In genomic region chr9:127126981-127127380, GRCh38 we compare ENCODE assay signal across 22 cellular contexts. TPM values are rescaled to one million over a fixed set of nuclear protein-coding genes. Genes with fewer than 3 reads are reported as not detected.
DNase-seq lines count a peak whose midpoint lies in the region; ATAC-seq and TF ChIP-seq lines count a peak whose summit lies in the region.
"Had no signal": no experiment of that assay in that cellular context is flagged by ENCODE, and none has a peak within 500 bp of the region (broad histone marks: within the 10 kb centered on the region; RNA-seq: fewer than 3 reads in every experiment).

No MANE protein-coding gene starts in this region.

- TF ChIP-seq CTCF in chondrocyte (IDR thresholded peaks at IDR 0.05), result no peak
- no peak for TF ChIP-seq CTCF in left lung (IDR thresholded peaks at IDR 0.05)
- no peak for TF ChIP-seq CTCF in smooth muscle cell (IDR thresholded peaks at IDR 0.05; ENCODE audit: borderline replicate concordance, insufficient read depth, poor library complexity, severe bottlenecking)
- TF ChIP-seq CTCF in foreskin keratinocyte (conservative IDR thresholded peaks at IDR 0.05), result no peak

- H3K27ac Mint-ChIP-seq in chondrocyte (ENCODE audit: unreplicated experiment), result peak overlapping the region; percentile 49
- no peak overlapping the region for H3K27ac Mint-ChIP-seq in stimulated activated memory B cell treated with anti-CD40 and anti-IgM and Interleukin-4, amounts not matched to agents 10 μg/mL and 1 μg/mL and 100 μg/mL, for 72 hours
- H3K27ac Mint-ChIP-seq: CD14-positive monocyte had no signal

- H3F3A ChIP-seq in smooth muscle cell (ENCODE audit: low read depth), result peaks cover 16% of the 10 kb centered on the region

- no peak overlapping the region for H3K4me3 ChIP-seq in left lung
- H3K4me3 ChIP-seq in smooth muscle cell, result no peak overlapping the region

- H3K36me3 Mint-ChIP-seq in chondrocyte (ENCODE audit: low read depth), result no peaks in the 10 kb centered on the region
- H3K36me3 Mint-ChIP-seq in stimulated activated memory B cell treated with anti-CD40 and anti-IgM and Interleukin-4, amounts not matched to agents 10 μg/mL and 1 μg/mL and 100 μg/mL, for 72 hours, result peaks cover 8% of the 10 kb centered on the region
- H3K36me3 Mint-ChIP-seq: CD14-positive monocyte had no signal

- peaks cover 41% of the 10 kb centered on the region for H3K4me1 Mint-ChIP-seq in chondrocyte (ENCODE audit: low read depth)
- peaks cover 18% of the 10 kb centered on the region for H3K4me1 Mint-ChIP-seq in stimulated activated memory B cell treated with anti-CD40 and anti-IgM and Interleukin-4, amounts not matched to agents 10 μg/mL and 1 μg/mL and 100 μg/mL, for 72 hours

- peak overlapping the region; percentile 1 for H3K4me2 ChIP-seq in smooth muscle cell

- H3K4me3 Mint-ChIP-seq in chondrocyte (ENCODE audit: unreplicated experiment), result no peak overlapping the region
- H3K4me3 Mint-ChIP-seq in stimulated activated memory B cell treated with anti-CD40 and anti-IgM and Interleukin-4, amounts not matched to agents 10 μg/mL and 1 μg/mL and 100 μg/mL, for 72 hours, result no peak overlapping the region
- H3K4me3 Mint-ChIP-seq: CD14-positive monocyte had no signal

- no peaks in the 10 kb centered on the region for H3K9me3 Mint-ChIP-seq in chondrocyte (ENCODE audit: low read depth)
- H3K9me3 Mint-ChIP-seq in stimulated activated memory B cell treated with anti-CD40 and anti-IgM and Interleukin-4, amounts not matched to agents 10 μg/mL and 1 μg/mL and 100 μg/mL, for 72 hours, result no peaks in the 10 kb centered on the region

- no peaks in the 10 kb centered on the region for H3K79me2 ChIP-seq in smooth muscle cell (ENCODE audit: low read depth)

- H3K27me3 ChIP-seq in left lung, result peaks cover 0 to 17% of the 10 kb centered on the region in 2 donors
- no peaks in the 10 kb centered on the region for H3K27me3 ChIP-seq in smooth muscle cell (ENCODE audit: low read depth)
- H3K27me3 ChIP-seq in foreskin keratinocyte, result peaks cover 19% of the 10 kb centered on the region

- no peak overlapping the region for H2AFZ ChIP-seq in smooth muscle cell (ENCODE audit: low read depth)

- H3K36me3 ChIP-seq in left lung (no peaks in the 10 kb centered on the region), smooth muscle cell (ENCODE audit: low read depth) (no peaks in the 10 kb centered on the region)

- no peaks in the 10 kb centered on the region for H4K20me1 ChIP-seq in smooth muscle cell (ENCODE audit: low read depth)

- no peaks in the 10 kb centered on the region for H3K9me3 ChIP-seq in left lung
- H3K9me3 ChIP-seq in smooth muscle cell (replicated peaks; ENCODE audit: low read depth), result no peaks in the 10 kb centered on the region

- H3K27me3 Mint-ChIP-seq in chondrocyte (ENCODE audit: low read depth), result no peaks in the 10 kb centered on the region
- peaks cover 17% of the 10 kb centered on the region for H3K27me3 Mint-ChIP-seq in stimulated activated memory B cell treated with anti-CD40 and anti-IgM and Interleukin-4, amounts not matched to agents 10 μg/mL and 1 μg/mL and 100 μg/mL, for 72 hours

- intact Hi-C loops in left lung (cut with DNase I), result no loop called here

- DNase-seq in chondrocyte (ENCODE audit: low spot score), result no peak
- no peak for DNase-seq in left lung
- DNase-seq in smooth muscle cell (lab: John Stamatoyannopoulos, UW; ENCODE audit: unreplicated experiment), result no peak
- no peak for DNase-seq in foreskin keratinocyte
- DNase-seq in dermis blood vessel endothelial cell, result no peak
- DNase-seq: ACHN, AML-193, COR-L47, DMS153, EL, GOT3, Karpas-422, MM.1S, NCI-H1092 treated with DMSO at 0.1 percent for 48 hours, NCI-H1694, NCI-H2227 treated with DMSO at 0.1 percent for 48 hours, NCI-H524 had no signal

- ATAC-seq in left lung (no peak), foreskin keratinocyte (no peak)
- ATAC-seq in activated CD4-positive, CD25-positive, alpha-beta regulatory T cell treated with anti-CD3 and anti-CD28 coated beads, Interleukin-2, amount 50 U/mL, for 24 hours, result no peak
- ATAC-seq in stimulated activated memory B cell treated with anti-CD40 and anti-IgM and Interleukin-4, amounts not matched to agents 10 μg/mL and 1 μg/mL and 100 μg/mL, for 72 hours, result no peak
- ATAC-seq: Panc1, Right ventricle myocardium inferior had no signal

- peaks cover 24 to 38% of the 10 kb centered on the region in 2 donors for H3K4me1 ChIP-seq in left lung
- H3K4me1 ChIP-seq in smooth muscle cell (ENCODE audit: low read depth), result peaks cover 11% of the 10 kb centered on the region
- H3K4me1 ChIP-seq in foreskin keratinocyte, result peaks cover 14% of the 10 kb centered on the region

- peak overlapping the region; percentile 0 to 33 for H3K27ac ChIP-seq in left lung
- H3K27ac ChIP-seq in smooth muscle cell (ENCODE audit: low read depth), result no peak overlapping the region
- H3K27ac ChIP-seq in foreskin keratinocyte, result no peak overlapping the region

- H3K9ac ChIP-seq in smooth muscle cell (ENCODE audit: low read depth), result no peak overlapping the region

- 83% methylated on average over 1 of the region's 1 CpG for WGBS in smooth muscle cell (ENCODE audit: low lambda C conversion rate)

RNA-seq across cellular contexts. Expression of gene ANGPTL2, which starts 4.5 kb away (rescaled TPM):
- total RNA-seq in chondrocyte (26.7 to 39.7 TPM (median 39.0 TPM) in 3 replicates), left lung (10 to 100 TPM; 22.7 to 26.2 TPM), smooth muscle cell (13.3 and 16.1 TPM in 2 replicates), foreskin keratinocyte (0.32 and 0.37 TPM in 2 replicates), dermis blood vessel endothelial cell (12.3 and 14.9 TPM in 2 replicates)
- polyA plus RNA-seq in smooth muscle cell (18.7 and 20.2 TPM in 2 replicates), foreskin keratinocyte (0.36 and 0.38 TPM in 2 replicates)
- polyA plus RNA-seq: CD14-positive monocyte had no signal

Comparison
In these comparisons a context has a peak if more than half of its experiments do, and no peak if none do; other contexts are left out.
1. H3K27ac ChIP-seq: peak in left lung (2 of 2); none in smooth muscle cell (single experiment) and foreskin keratinocyte (single experiment).